Comparison of ENCODE assay signal across 19 cellular contexts in the genomic region with DNA sequence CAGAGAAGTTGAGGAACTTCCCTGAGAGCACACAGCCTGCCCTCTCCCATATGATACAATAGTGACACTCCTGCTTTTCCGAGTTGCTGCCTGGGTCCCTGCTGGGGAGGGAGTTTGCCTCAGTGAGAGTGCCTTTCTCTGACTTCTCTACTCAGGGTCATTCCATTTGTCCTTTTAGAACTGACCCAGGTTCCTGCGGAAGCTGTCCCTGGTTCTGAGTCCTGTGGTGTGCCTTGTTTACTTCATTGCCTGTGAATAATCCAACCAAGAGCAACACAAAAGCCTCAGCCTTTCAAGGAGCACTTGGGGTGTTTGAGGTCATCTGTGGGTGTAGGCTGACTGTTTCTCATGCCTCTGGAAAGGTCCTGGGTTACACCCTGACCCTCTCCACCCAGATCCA. TPM values are rescaled to one million over a fixed set of nuclear protein-coding genes. Genes with fewer than 3 reads are reported as not detected.
DNase-seq lines count a peak whose midpoint lies in the region; ATAC-seq, FAIRE-seq and TF ChIP-seq lines count a peak whose summit lies in the region.
"Had no signal": no experiment of that assay in that cellular context is flagged by ENCODE, and none has a peak within 500 bp of the region (broad histone marks: within the 10 kb centered on the region; RNA-seq: fewer than 3 reads in every experiment).

No MANE protein-coding gene starts in this region.

- H3K27me3 ChIP-seq in GM23338 (ENCODE audit: insufficient read depth) = no peaks in the 10 kb centered on the region
- no peaks in the 10 kb centered on the region for H3K27me3 ChIP-seq in ascending aorta
- H3K27me3 ChIP-seq: SJCRH30 had no signal

- H3K4me3 ChIP-seq in GM23338 (no peak overlapping the region), ascending aorta (no peak overlapping the region)
- H3K4me3 ChIP-seq: SJCRH30 had no signal

- H3K36me3 ChIP-seq in GM23338 (ENCODE audit: insufficient read depth) (no peaks in the 10 kb centered on the region), ascending aorta (no peaks in the 10 kb centered on the region)
- H3K36me3 ChIP-seq: SJCRH30 had no signal

- no peaks in the 10 kb centered on the region for H3K9me3 ChIP-seq in ascending aorta
- H3K9me3 ChIP-seq: SJCRH30 had no signal

- H3K9me3 Mint-ChIP-seq in GM23338 (no peaks in the 10 kb centered on the region; the same call in 2 of the 3 replicates), endothelial cell (ENCODE audit: unreplicated experiment) (no peaks in the 10 kb centered on the region), neural crest cell (no peaks in the 10 kb centered on the region)
- H3K9me3 Mint-ChIP-seq: CD4-positive, alpha-beta T cell had no signal

- H3K27me3 Mint-ChIP-seq in GM23338 (ENCODE audit: insufficient read depth, low read depth, poor library complexity) (peaks cover 13% of the 10 kb centered on the region), endothelial cell (ENCODE audit: unreplicated experiment) (peaks cover 14% of the 10 kb centered on the region), neural crest cell (ENCODE audit: low read depth) (no peaks in the 10 kb centered on the region)
- H3K27me3 Mint-ChIP-seq: CD4-positive, alpha-beta T cell had no signal

- 0 out of 2 replicates have a peak, but pooled peaks cover 4% of the 10 kb centered on the region for H3K9me2 ChIP-seq in GM23338 (ENCODE audit: insufficient read depth)

- no peaks in the 10 kb centered on the region for H3K79me2 ChIP-seq in GM23338 (replicated peaks; ENCODE audit: insufficient read depth)

- H3F3A ChIP-seq in GM23338 (replicated peaks; ENCODE audit: low read depth) = no peaks in the 10 kb centered on the region

- H3K27ac Mint-ChIP-seq in GM23338 (peak overlapping the region; percentile 16; the same call in 1 of the 2 replicates), endothelial cell (ENCODE audit: unreplicated experiment) (peak overlapping the region; percentile 6), neural crest cell (ENCODE audit: unreplicated experiment) (peak overlapping the region; percentile 92)
- H3K27ac Mint-ChIP-seq: CD4-positive, alpha-beta T cell had no signal

- peak overlapping the region; percentile 51; the same call in 1 of the 2 replicates for H3K4me2 ChIP-seq in GM23338
- H3K4me2 ChIP-seq: KMS-11 had no signal

- no peaks in the 10 kb centered on the region; the same call in 2 of the 3 replicates for H3K36me3 Mint-ChIP-seq in GM23338 (ENCODE audit: low read depth)
- H3K36me3 Mint-ChIP-seq in endothelial cell (ENCODE audit: low read depth, unreplicated experiment) = no peaks in the 10 kb centered on the region
- H3K36me3 Mint-ChIP-seq in neural crest cell (ENCODE audit: low read depth) = no peaks in the 10 kb centered on the region

- no peak for FAIRE-seq in D721Med (lab: Jason Lieb, UNC)
- FAIRE-seq in GM19239 (lab: Jason Lieb, UNC) = no peak

- H3K4me3 Mint-ChIP-seq in GM23338 (no peak overlapping the region), endothelial cell (ENCODE audit: unreplicated experiment) (no peak overlapping the region), neural crest cell (no peak overlapping the region)
- H3K4me3 Mint-ChIP-seq: CD4-positive, alpha-beta T cell had no signal

- H2AFZ ChIP-seq in GM23338 = peak overlapping the region; percentile 92; the same call in 1 of the 2 replicates

- H3K4me1 Mint-ChIP-seq in GM23338 (peaks cover 20% of the 10 kb centered on the region), endothelial cell (ENCODE audit: unreplicated experiment) (peaks cover 19% of the 10 kb centered on the region), neural crest cell (peaks cover 26% of the 10 kb centered on the region)

- peak; percentile 19 for ATAC-seq in GM23338

- DNase-seq in GM23338 (ENCODE audit: low spot score) (no peak), M059J (ENCODE audit: low read depth) (peak; percentile 19), endothelial cell (ENCODE audit: low spot score) (no peak), neural crest cell (ENCODE audit: low read depth, low spot score) (no peak), D721Med (ENCODE audit: insufficient read length, low spot score) (no peak), NCI-H510A treated with DMSO at 0.1 percent for 48 hours (lab: John Stamatoyannopoulos, UW) (no peak), GM19239 (ENCODE audit: insufficient read length, low spot score) (no peak), ascending aorta (ENCODE audit: low spot score in 2 of 2) (no peak)
- DNase-seq: ACHN; CD4-positive, alpha-beta T cell; HCEC 1CT; NCI-H1105 treated with DMSO at 0.1 percent for 48 hours; NCI-H187 treated with DMSO at 0.1 percent for 48 hours; NCI-H446; NCI-H774 had no signal

- peaks cover 9% of the 10 kb centered on the region for H3K4me1 ChIP-seq in GM23338 (ENCODE audit: insufficient read depth)
- H3K4me1 ChIP-seq in ascending aorta = no peaks in the 10 kb centered on the region
- H3K4me1 ChIP-seq: SJCRH30 had no signal

- no peak overlapping the region for H3K27ac ChIP-seq in GM23338 (ENCODE audit: low read depth)
- no peak overlapping the region for H3K27ac ChIP-seq in ascending aorta
- H3K27ac ChIP-seq: HL-60, KMS-11, SJCRH30 had no signal

- TF ChIP-seq CTCF in GM23338 (conservative IDR thresholded peaks at IDR 0.05; ENCODE audit: low read depth in 2 of 2) = no peak
- no peak for TF ChIP-seq CTCF in endothelial cell (IDR thresholded peaks at IDR 0.05; ENCODE audit: unreplicated experiment)
- no peak for TF ChIP-seq CTCF in neural crest cell (conservative IDR thresholded peaks at IDR 0.05)
- TF ChIP-seq CTCF in D721Med (IDR thresholded peaks at IDR 0.05; ENCODE audit: insufficient read depth, missing control alignments) = no peak
- no peak for TF ChIP-seq CTCF in ascending aorta (IDR thresholded peaks at IDR 0.05)

- intact Hi-C loops in ascending aorta (cut with DNase I) = no loop called here

- no peaks in the 10 kb centered on the region for H4K20me1 ChIP-seq in GM23338 (replicated peaks; ENCODE audit: insufficient read depth)

TF ChIP-seq in GM23338, 12 proteins besides CTCF, POLR2A, EP300 and RAD21 (continues in another document):
- TF ChIP-seq NANOG (IDR thresholded peaks at IDR 0.05; ENCODE audit: borderline replicate concordance) = no peak
- TF ChIP-seq CREB1 (CRISPR knock-in tag; IDR thresholded peaks at IDR 0.05; ENCODE audit: low read depth) = no peak
- no peak for TF ChIP-seq ZNF331 (CRISPR knock-in tag; IDR thresholded peaks at IDR 0.05; ENCODE audit: low read depth)

RNA-seq across cellular contexts. Expression of a gene that starts 8.3 kb away (rescaled TPM):
- total RNA-seq in GM23338 (2014; rRNA removed; shearing (Covaris generic)) = not detected in 2 replicates
- polyA plus RNA-seq in GM23338 (2016; fragmentation: Nextera tagmentation; extraction: Ambion mirVana) = not detected in 2 replicates
- total RNA-seq in M059J (2014; rRNA removed; shearing (Covaris generic)) = not detected in 2 replicates
- total RNA-seq in endothelial cell (ENCODE audit: unreplicated experiment) = not detected
- not detected in 2 replicates for total RNA-seq in neural crest cell
- not detected for total RNA-seq in ascending aorta
- total RNA-seq: CD4-positive, alpha-beta T cell; RPMI7951; SJCRH30 had no signal

RNA-seq across cellular contexts. Expression of a gene that starts 13.7 kb away (rescaled TPM):
- total RNA-seq in GM23338 (2014; rRNA removed; shearing (Covaris generic)) = not detected in 2 replicates
- polyA plus RNA-seq in GM23338 (2016; fragmentation: Nextera tagmentation; extraction: Ambion mirVana) = not detected in 2 replicates
- 5.6 and 8.3 TPM in 2 replicates for total RNA-seq in M059J (2014; rRNA removed; shearing (Covaris generic))
- total RNA-seq in endothelial cell (ENCODE audit: unreplicated experiment) (not detected), neural crest cell (not detected in 2 replicates), ascending aorta (34.3 TPM)
- total RNA-seq: SJCRH30 had no signal

RNA-seq across cellular contexts. Expression of a gene that starts 51.6 kb away (rescaled TPM):
- total RNA-seq in GM23338 (2014; rRNA removed; shearing (Covaris generic)) = not detected in 2 replicates
- not detected in 2 replicates for polyA plus RNA-seq in GM23338 (2016; fragmentation: Nextera tagmentation; extraction: Ambion mirVana)
- total RNA-seq in M059J (2014; rRNA removed; shearing (Covaris generic)) = 0.05 TPM in 1 of 2 replicates, not detected in the other
- not detected for total RNA-seq in endothelial cell (ENCODE audit: unreplicated experiment)
- total RNA-seq in neural crest cell = not detected in 2 replicates
- total RNA-seq in ascending aorta = not detected
- total RNA-seq: CD4-positive, alpha-beta T cell; SJCRH30 had no signal

Comparison
In these comparisons a context has a peak if more than half of its experiments do, and no peak if none do; other contexts are left out.
1. H3K27ac Mint-ChIP-seq: peak in every context shown above with its lines; median percentile 92 in neural crest cell; 16 in GM23338; 6 in endothelial cell.